17 cellular contexts compared by ENCODE assay signal in genomic region chr20:63795178-63795830, GRCh38. TPM values are rescaled to one million over a fixed set of nuclear protein-coding genes. Genes with fewer than 3 reads are reported as not detected.
DNase-seq lines count a peak whose midpoint lies in the region; ATAC-seq lines count a peak whose summit lies in the region.
"Had no signal": no experiment of that assay in that cellular context is flagged by ENCODE, and none has a peak within 500 bp of the region (broad histone marks: within the 10 kb centered on the region; RNA-seq: fewer than 3 reads in every experiment).

No MANE protein-coding gene starts in this region.

- peaks cover 2% of the 10 kb centered on the region for H3K4me1 Mint-ChIP-seq in memory B cell

- no peaks in the 10 kb centered on the region for H3K9me3 Mint-ChIP-seq in memory B cell
- H3K9me3 Mint-ChIP-seq: CD8-positive, alpha-beta T cell had no signal

- H3K4me1 ChIP-seq in BLaER1 = peaks cover 58% of the 10 kb centered on the region
- H3K4me1 ChIP-seq in Karpas-422 (ENCODE audit: low read length) = peaks cover 13% of the 10 kb centered on the region

- H3K27me3 Mint-ChIP-seq in memory B cell = peaks cover 18% of the 10 kb centered on the region

- H4K20me1 ChIP-seq in BLaER1 (no peaks in the 10 kb centered on the region), Karpas-422 (ENCODE audit: insufficient read depth, low read depth, low read length) (no peaks in the 10 kb centered on the region)

- H3K4me3 Mint-ChIP-seq in memory B cell = no peak overlapping the region
- H3K4me3 Mint-ChIP-seq: CD8-positive, alpha-beta T cell had no signal

- no peak overlapping the region for H2AFZ ChIP-seq in Karpas-422 (ENCODE audit: low read length)

- H3K36me3 Mint-ChIP-seq in memory B cell = no peaks in the 10 kb centered on the region
- H3K36me3 Mint-ChIP-seq: CD8-positive, alpha-beta T cell had no signal

- peak overlapping the region; percentile 65 for H3K4me2 ChIP-seq in BLaER1
- no peak overlapping the region for H3K4me2 ChIP-seq in Karpas-422 (ENCODE audit: low read depth, low read length, poor library complexity, severe bottlenecking)
- H3K4me2 ChIP-seq: KMS-11 had no signal

- H3K9me3 ChIP-seq in BLaER1 (peaks cover 5% of the 10 kb centered on the region), Karpas-422 (ENCODE audit: low read length) (no peaks in the 10 kb centered on the region)

- H3K9me2 ChIP-seq in Karpas-422 (replicated peaks; ENCODE audit: insufficient read depth, low read length) = no peaks in the 10 kb centered on the region

- H3K27me3 ChIP-seq in BLaER1 (peaks cover 29% of the 10 kb centered on the region; the same call in 1 of the 2 replicates), Karpas-422 (ENCODE audit: low read length) (no peaks in the 10 kb centered on the region)

- no peak overlapping the region for H3K27ac Mint-ChIP-seq in memory B cell
- H3K27ac Mint-ChIP-seq: CD8-positive, alpha-beta T cell had no signal

- H3K9ac ChIP-seq in BLaER1 (no peak overlapping the region), Karpas-422 (ENCODE audit: low read length) (no peak overlapping the region)
- H3K9ac ChIP-seq: KMS-11 had no signal

- H3K4me3 ChIP-seq in BLaER1 (no peak overlapping the region), Karpas-422 (ENCODE audit: low read length) (no peak overlapping the region)
- H3K4me3 ChIP-seq: SK-N-MC had no signal

- ATAC-seq in memory B cell (ENCODE audit: low read depth) (peak; percentile 46), HG03025 (IDR thresholded peaks at IDR 0.05; ENCODE audit: low FRiP score, unreplicated experiment) (no peak), HG02798 (IDR thresholded peaks at IDR 0.05; ENCODE audit: poor library complexity, unreplicated experiment) (no peak)

- H3K27ac ChIP-seq in BLaER1 (peak overlapping the region; percentile 47; the same call in 1 of the 2 replicates), Karpas-422 (ENCODE audit: low read length) (peak overlapping the region; percentile 69; the same call in 1 of the 2 replicates)
- H3K27ac ChIP-seq: KMS-11, SK-N-MC had no signal

- DNase-seq in COLO668 (lab: John Stamatoyannopoulos, UW; ENCODE audit: unreplicated experiment) (peak; percentile 39), Karpas-422 (no peak), memory B cell (ENCODE audit: low spot score in 2 of 2) (no peak), AG20443 (ENCODE audit: low spot score) (no peak), kidney tubule cell (ENCODE audit: low spot score) (no peak)
- DNase-seq: DMS153, GF-D8, NCI-H1694, NCI-H2081 treated with DMSO at 0.1 percent for 48 hours, NCI-H2171 treated with DMSO at 0.1 percent for 48 hours, NCI-H524 treated with DMSO at 0.1 percent for 48 hours had no signal

- H3K36me3 ChIP-seq in BLaER1 (no peaks in the 10 kb centered on the region), Karpas-422 (ENCODE audit: insufficient read depth, low read length) (no peaks in the 10 kb centered on the region)

- no peaks in the 10 kb centered on the region for H3K79me2 ChIP-seq in Karpas-422 (ENCODE audit: low read length)

RNA-seq across cellular contexts. Expression of gene ZBTB46, which starts 35.8 kb away (rescaled TPM):
- 0.18 TPM in 1 of 2 replicates, not detected in the other for total RNA-seq in Karpas-422 (2014; rRNA removed; shearing (Covaris generic); ENCODE audit: low replicate concordance)
- total RNA-seq: CD8-positive, alpha-beta T cell had no signal

RNA-seq across cellular contexts. Expression of gene SLC2A4RG, which starts 55.7 kb away (rescaled TPM):
- 18.6 and 37.9 TPM in 2 replicates for total RNA-seq in Karpas-422 (2014; rRNA removed; shearing (Covaris generic); ENCODE audit: low replicate concordance)

RNA-seq across cellular contexts. Expression of gene LIME1, which starts 58.8 kb away (rescaled TPM):
- total RNA-seq in Karpas-422 (2014; rRNA removed; shearing (Covaris generic); ENCODE audit: low replicate concordance) = 3.4 and 9.8 TPM in 2 replicates
